Comparison of ENCODE assay signal across 9 cellular contexts in the genomic region with DNA sequence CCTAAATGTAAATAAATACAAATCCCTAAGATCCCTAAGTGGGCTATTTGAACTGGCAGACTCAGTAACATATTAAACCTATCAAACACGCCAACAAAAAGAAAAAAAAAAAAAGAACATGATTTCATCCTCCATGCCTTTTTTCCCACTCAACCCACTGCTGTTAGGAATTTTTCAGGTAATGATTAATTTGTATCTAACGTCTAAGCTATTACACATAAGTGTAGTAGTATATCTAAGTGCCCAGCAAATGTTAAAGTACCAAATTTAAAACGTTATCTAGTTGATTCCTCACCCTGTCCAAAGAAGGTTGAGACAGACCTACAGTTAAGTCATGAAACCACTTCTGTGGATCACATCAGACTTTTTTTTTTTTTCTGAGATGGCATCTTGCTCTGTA. TPM values are rescaled to one million over a fixed set of nuclear protein-coding genes. Genes with fewer than 3 reads are reported as not detected.
DNase-seq lines count a peak whose midpoint lies in the region; ATAC-seq, FAIRE-seq and TF ChIP-seq lines count a peak whose summit lies in the region.
"Had no signal": no experiment of that assay in that cellular context is flagged by ENCODE, and none has a peak within 500 bp of the region (broad histone marks: within the 10 kb centered on the region; RNA-seq: fewer than 3 reads in every experiment).

No MANE protein-coding gene starts in this region.

- peak overlapping the region; percentile 26 to 82 (median 61) for H3K27ac ChIP-seq in adrenal gland
- no peak overlapping the region for H3K27ac ChIP-seq in aorta (ENCODE audit: low read depth in 1 of 2, low read length in 2 of 2)

- peaks cover 56% of the 10 kb centered on the region for H3K4me1 Mint-ChIP-seq in stimulated activated effector memory CD8-positive, alpha-beta T cell treated with anti-CD3 and anti-CD28 coated beads, Interleukin-12 subunit alpha, Interleukin-12 subunit beta, amount 100 ng/mL, for 72 hours

- H3K27me3 ChIP-seq in adrenal gland (no peaks in the 10 kb centered on the region), aorta (ENCODE audit: control insufficient read depth in 1 of 2, insufficient read depth in 2 of 2, low read length in 1 of 2) (no peaks in the 10 kb centered on the region)

- TF ChIP-seq POLR2A in adrenal gland (IDR thresholded peaks at IDR 0.05): no peak

- no peak for ATAC-seq in stimulated activated effector memory CD8-positive, alpha-beta T cell treated with anti-CD3 and anti-CD28 coated beads, Interleukin-12 subunit alpha, Interleukin-12 subunit beta, amount 100 ng/mL, for 72 hours
- ATAC-seq in aorta (ENCODE audit: low FRiP score): no peak
- ATAC-seq in sciatic nerve: no peak

- H3K27ac Mint-ChIP-seq in stimulated activated effector memory CD8-positive, alpha-beta T cell treated with anti-CD3 and anti-CD28 coated beads, Interleukin-12 subunit alpha, Interleukin-12 subunit beta, amount 100 ng/mL, for 72 hours: peak overlapping the region; percentile 92

- DNase-seq in HTR-8/SVneo (ENCODE audit: insufficient read length, low spot score): no peak
- no peak for DNase-seq in adrenal gland
- DNase-seq in stimulated activated effector memory CD8-positive, alpha-beta T cell treated with anti-CD3 and anti-CD28 coated beads, Interleukin-12 subunit alpha, Interleukin-12 subunit beta, amount 100 ng/mL, for 72 hours (ENCODE audit: low spot score in 2 of 2): no peak
- DNase-seq in cerebellar nuclear complex (lab: John Stamatoyannopoulos, UW): no peak
- DNase-seq in aorta: no peak
- DNase-seq in AG08395 (ENCODE audit: low spot score): no peak
- DNase-seq in sciatic nerve (ENCODE audit: low spot score): no peak
- DNase-seq: NCI-H774 had no signal

- FAIRE-seq in HTR-8/SVneo (lab: Jason Lieb, UNC): peak; percentile 84
- FAIRE-seq in islet of Langerhans (lab: Jason Lieb, UNC): peak; percentile 86

- peaks cover 99% of the 10 kb centered on the region for H3K36me3 Mint-ChIP-seq in stimulated activated effector memory CD8-positive, alpha-beta T cell treated with anti-CD3 and anti-CD28 coated beads, Interleukin-12 subunit alpha, Interleukin-12 subunit beta, amount 100 ng/mL, for 72 hours

- H3K4me1 ChIP-seq in adrenal gland (replicated peaks in 1 of 2) (peaks cover 13 to 32% of the 10 kb centered on the region in 2 donors), aorta (ENCODE audit: control insufficient read depth in 1 of 2, insufficient read depth in 2 of 2, low read length in 2 of 2) (peaks cover 1 to 12% of the 10 kb centered on the region in 2 donors)

- H3K9me3 ChIP-seq in adrenal gland (replicated peaks in 1 of 3) (peaks cover 0 to under 1% (median 0%) of the 10 kb centered on the region in 3 donors), aorta (ENCODE audit: control insufficient read depth, low read length) (no peaks in the 10 kb centered on the region)

- peak overlapping the region; percentile 43 for H3K4me3 Mint-ChIP-seq in stimulated activated effector memory CD8-positive, alpha-beta T cell treated with anti-CD3 and anti-CD28 coated beads, Interleukin-12 subunit alpha, Interleukin-12 subunit beta, amount 100 ng/mL, for 72 hours

- H3K9me3 Mint-ChIP-seq in stimulated activated effector memory CD8-positive, alpha-beta T cell treated with anti-CD3 and anti-CD28 coated beads, Interleukin-12 subunit alpha, Interleukin-12 subunit beta, amount 100 ng/mL, for 72 hours: no peaks in the 10 kb centered on the region

- TF ChIP-seq CTCF in adrenal gland (IDR thresholded peaks at IDR 0.05): no peak

- intact Hi-C loops in adrenal gland (cut with DNase I): no loop called here
- intact Hi-C loops in aorta (cut with DNase I): no loop called here
- intact Hi-C loops in sciatic nerve (cut with DNase I): loop anchor here (5.0 kb wide), 1 partner anchor 1665 kb away; no protein-coding TSS in a partner anchor

- WGBS in adrenal gland, 4 donors: 56 to 73% (median 61%) methylated on average over 3 of the region's 3 CpGs
- 44 to 47% methylated on average over 3 of the region's 3 CpGs for WGBS in aorta, 2 donors

- no peak overlapping the region for H3K4me3 ChIP-seq in adrenal gland
- no peak overlapping the region for H3K4me3 ChIP-seq in aorta (ENCODE audit: low read length in 2 of 2)

- H3K36me3 ChIP-seq in adrenal gland (replicated peaks in 1 of 2) (peaks cover 0 to 49% of the 10 kb centered on the region in 2 donors), aorta (ENCODE audit: control insufficient read depth in 1 of 2, insufficient read depth in 2 of 2, low read length in 1 of 2) (peaks cover 0 to 4% of the 10 kb centered on the region in 2 donors)

RNA-seq across cellular contexts. Expression of gene ARID4A, which starts 16.4 kb away (rescaled TPM):
- total RNA-seq in adrenal gland (10 to 100 TPM in 7 of 8 donors, 1 to 10 TPM in 1; 6.2 to 38.0 (median 18.3) TPM), aorta (10 to 100 TPM; 31.1 to 55.9 TPM), sciatic nerve (38.4 TPM)
- polyA plus RNA-seq in adrenal gland (10 to 100 TPM in 2 of 3 donors, 1 to 10 TPM in 1; 4.4 to 17.5 (median 16.3) TPM), aorta (1 to 10 TPM; 7.8 to 9.0 TPM)

RNA-seq across cellular contexts. Expression of gene PSMA3, which starts 37.3 kb away (rescaled TPM):
- 100 to 1,000 TPM in 7 of 8 donors, 10 to 100 TPM in 1; 80.9 to 270 (median 143) TPM for total RNA-seq in adrenal gland
- polyA plus RNA-seq in adrenal gland: 100 to 1,000 TPM; 164 to 260 (median 173) TPM
- 100 to 1,000 TPM; 125 to 136 TPM for total RNA-seq in aorta
- polyA plus RNA-seq in aorta: 100 to 1,000 TPM; 104 to 140 TPM
- total RNA-seq in sciatic nerve: 127 TPM

Comparison
In these comparisons a context has a peak if more than half of its experiments do, and no peak if none do; other contexts are left out.
1. H3K27ac ChIP-seq: peak in adrenal gland (5 of 5); none in aorta (0 of 2).